Comparison of ENCODE assay signal across 17 cellular contexts in genomic region chr9:92655896-92656536, GRCh38. TPM values are rescaled to one million over a fixed set of nuclear protein-coding genes. Genes with fewer than 3 reads are reported as not detected.
A peak's percentile ranks its signal among the peaks of the same experiment; 100 is the strongest.
DNase-seq lines count a peak whose midpoint lies in the region; ATAC-seq and TF ChIP-seq lines count a peak whose summit lies in the region.
"Had no signal": no experiment of that assay in that cellular context is flagged by ENCODE, and none has a peak within 500 bp of the region (broad histone marks: within the 10 kb centered on the region; RNA-seq: fewer than 3 reads in every experiment).

No MANE protein-coding gene starts in this region.

- no peak overlapping the region for H3K4me3 ChIP-seq in RWPE2 (ENCODE audit: severe bottlenecking)
- no peak overlapping the region for H3K4me3 ChIP-seq in right lobe of liver
- no peak overlapping the region for H3K4me3 ChIP-seq in smooth muscle cell

- H3K9me3 ChIP-seq in RWPE2 (ENCODE audit: severe bottlenecking) (no peaks in the 10 kb centered on the region), right lobe of liver (no peaks in the 10 kb centered on the region), smooth muscle cell (replicated peaks; ENCODE audit: low read depth) (no peaks in the 10 kb centered on the region)

- H4K20me1 ChIP-seq in smooth muscle cell (ENCODE audit: low read depth), result peaks cover 63% of the 10 kb centered on the region

- H3K4me1 ChIP-seq in RWPE2 (ENCODE audit: insufficient read depth, poor library complexity, severe bottlenecking) (peaks cover 6% of the 10 kb centered on the region), right lobe of liver (peaks cover 0 to 19% (median 7%) of the 10 kb centered on the region in 4 donors), smooth muscle cell (ENCODE audit: low read depth) (peaks cover 11% of the 10 kb centered on the region)

- H3K27me3 ChIP-seq in RWPE2 (ENCODE audit: insufficient read depth, poor library complexity, severe bottlenecking) (no peaks in the 10 kb centered on the region), right lobe of liver (no peaks in the 10 kb centered on the region), smooth muscle cell (ENCODE audit: low read depth) (no peaks in the 10 kb centered on the region)

- TF ChIP-seq POLR2A in right lobe of liver (IDR thresholded peaks at IDR 0.05), result no peak

- no peak overlapping the region for H3K9ac ChIP-seq in smooth muscle cell (ENCODE audit: low read depth)

- H3F3A ChIP-seq in smooth muscle cell (ENCODE audit: low read depth), result no peaks in the 10 kb centered on the region

- TF ChIP-seq CTCF in RWPE2 (IDR thresholded peaks at IDR 0.05; ENCODE audit: poor library complexity, severe bottlenecking) (no peak), right lobe of liver (IDR thresholded peaks at IDR 0.05) (no peak), smooth muscle cell (IDR thresholded peaks at IDR 0.05; ENCODE audit: borderline replicate concordance, insufficient read depth, poor library complexity, severe bottlenecking) (no peak)

- peak overlapping the region; percentile 8 for H3K27ac ChIP-seq in RWPE2 (ENCODE audit: poor library complexity, severe bottlenecking)
- H3K27ac ChIP-seq in right lobe of liver, result peak overlapping the region in 2 of 3 donors; percentile 50 to 67
- peak overlapping the region; percentile 7 for H3K27ac ChIP-seq in smooth muscle cell (ENCODE audit: low read depth)
- H3K27ac ChIP-seq: 22Rv1 had no signal

- intact Hi-C loops in right lobe of liver (cut with DNase I), result no loop called here

- ATAC-seq in RWPE2 (ENCODE audit: low read depth), result no peak
- ATAC-seq in right lobe of liver, result peak; percentile 78 to 86 (median 82)
- no peak for ATAC-seq in HG02840 (IDR thresholded peaks at IDR 0.05; ENCODE audit: low FRiP score, unreplicated experiment)

- WGBS in right lobe of liver (ENCODE audit: insufficient coverage, low coverage, low lambda C conversion rate, missing lambda C conversion rate), result 37% methylated on average over 5 of the region's 9 CpGs
- WGBS in smooth muscle cell (ENCODE audit: low lambda C conversion rate), result 91% methylated on average over 9 of the region's 9 CpGs

- no peak overlapping the region for H3K4me2 ChIP-seq in smooth muscle cell

- peaks cover 25% of the 10 kb centered on the region for H3K79me2 ChIP-seq in smooth muscle cell (ENCODE audit: low read depth)

- no peak overlapping the region for H2AFZ ChIP-seq in smooth muscle cell (ENCODE audit: low read depth)

- H3K36me3 ChIP-seq in RWPE2 (ENCODE audit: low read depth) (peaks cover 22% of the 10 kb centered on the region), right lobe of liver (peaks cover 0 to 8% (median under 1%) of the 10 kb centered on the region in 4 donors), smooth muscle cell (ENCODE audit: low read depth) (no peaks in the 10 kb centered on the region)

- peak; percentile 39 for DNase-seq in activated effector memory CD4-positive, alpha-beta T cell treated with anti-CD3 and anti-CD28 coated beads, Interleukin-2, amount 50 U/mL, for 16 hours
- DNase-seq in activated effector memory CD4-positive, alpha-beta T cell treated with Interleukin-2 at 50 U/mL for 16 hours, result no peak
- DNase-seq in RWPE2 (ENCODE audit: low spot score) (no peak), right lobe of liver (peak in 2 of 3 donors; percentile 51 to 70), smooth muscle cell (lab: John Stamatoyannopoulos, UW; ENCODE audit: unreplicated experiment) (no peak), cerebellar cortex (ENCODE audit: low spot score) (no peak), NCI-H446 (lab: John Stamatoyannopoulos, UW) (no peak)
- DNase-seq: DMS 273 treated with DMSO at 0.1 percent for 48 hours, GOT3, KG1, MM.1S, NCI-H1105 treated with DMSO at 0.1 percent for 48 hours, NCI-H187, NCI-H446 treated with DMSO at 0.1 percent for 48 hours, NCI-H82 had no signal

RNA-seq across cellular contexts. Expression of gene IPPK, which starts 13.9 kb away (rescaled TPM):
- total RNA-seq in right lobe of liver, result 1 to 10 TPM; 2.4 to 4.9 (median 3.7) TPM
- 20.6 and 22.1 TPM in 2 replicates for total RNA-seq in smooth muscle cell
- polyA plus RNA-seq in smooth muscle cell, result 9.4 and 13.1 TPM in 2 replicates

Comparison
In these comparisons a context has a peak if more than half of its experiments do, and no peak if none do; other contexts are left out.
1. DNase-seq: peak in activated effector memory CD4-positive, alpha-beta T cell treated with anti-CD3 and anti-CD28 coated beads, Interleukin-2, amount 50 U/mL, for 16 hours (single experiment) and right lobe of liver (2 of 3); none in activated effector memory CD4-positive, alpha-beta T cell treated with Interleukin-2 at 50 U/mL for 16 hours (single experiment), RWPE2 (single experiment), smooth muscle cell (single experiment), cerebellar cortex (single experiment) and NCI-H446 (0 of 2).
2. ATAC-seq: peak in right lobe of liver (4 of 4); none in RWPE2 (single experiment) and HG02840 (single experiment).
3. H3K27ac ChIP-seq: peak in every context shown above with its lines; median percentile 58 in right lobe of liver; 8 in RWPE2; 7 in smooth muscle cell.